9 cellular contexts compared by ENCODE assay signal in the genomic region with DNA sequence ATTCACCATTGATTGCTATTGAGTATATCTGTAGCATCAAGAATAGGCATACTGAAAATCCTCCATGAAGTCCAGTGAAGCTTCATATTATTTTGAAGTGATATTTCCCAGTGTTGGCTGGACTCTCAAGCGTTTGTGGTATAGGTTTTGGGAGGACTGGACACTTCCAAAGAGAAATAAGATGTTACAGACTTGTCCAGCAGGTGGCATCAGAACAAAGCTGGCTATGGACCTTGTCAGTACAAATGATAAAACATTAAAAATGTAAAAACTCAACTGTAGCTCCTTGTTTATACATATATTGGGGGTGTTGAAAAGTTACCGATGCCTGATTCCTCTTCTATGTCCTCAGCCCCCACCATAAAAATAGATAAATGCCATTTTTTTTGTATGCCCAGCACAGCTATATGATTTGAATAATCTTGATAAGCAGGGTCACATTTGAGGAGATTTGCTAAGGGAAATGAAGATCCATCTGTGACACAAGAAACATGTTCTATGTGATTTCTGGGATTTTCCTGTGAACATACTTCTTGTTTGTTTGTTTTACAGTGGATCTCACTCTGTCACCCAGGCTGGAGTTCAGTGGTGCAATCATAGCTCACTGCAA. TPM values are rescaled to one million over a fixed set of nuclear protein-coding genes. Genes with fewer than 3 reads are reported as not detected.
DNase-seq lines count a peak whose midpoint lies in the region; ATAC-seq and TF ChIP-seq lines count a peak whose summit lies in the region.
"Had no signal": no experiment of that assay in that cellular context is flagged by ENCODE, and none has a peak within 500 bp of the region (broad histone marks: within the 10 kb centered on the region; RNA-seq: fewer than 3 reads in every experiment).

No MANE protein-coding gene starts in this region.

- no peaks in the 10 kb centered on the region for H3K36me3 Mint-ChIP-seq in activated naive CD8-positive, alpha-beta T cell treated with anti-CD3 and anti-CD28 coated beads, Interleukin-2, amount 50 U/mL, for 24 hours (ENCODE audit: low read depth)
- H3K36me3 Mint-ChIP-seq in activated naive CD8-positive, alpha-beta T cell treated with anti-CD3 and anti-CD28 coated beads for 36 hours, result no peaks in the 10 kb centered on the region

- H3K4me1 Mint-ChIP-seq in activated naive CD8-positive, alpha-beta T cell treated with anti-CD3 and anti-CD28 coated beads, Interleukin-2, amount 50 U/mL, for 24 hours, result no peaks in the 10 kb centered on the region
- no peaks in the 10 kb centered on the region for H3K4me1 Mint-ChIP-seq in activated naive CD8-positive, alpha-beta T cell treated with anti-CD3 and anti-CD28 coated beads for 36 hours

- no peak for ATAC-seq in activated naive CD8-positive, alpha-beta T cell treated with anti-CD3 and anti-CD28 coated beads, Interleukin-2, amount 50 U/mL, for 24 hours
- ATAC-seq in psoas muscle, result peak in 1 of 4 donors; percentile 68

- 6 to 26% (median 21%) methylated on average over 2 of the region's 2 CpGs for WGBS in psoas muscle, 3 donors

- H3K27ac ChIP-seq in psoas muscle, result no peak overlapping the region

- H3K36me3 ChIP-seq in psoas muscle (ENCODE audit: insufficient read depth in 1 of 2, low read depth in 1 of 2), result no peaks in the 10 kb centered on the region

- H3K4me1 ChIP-seq in psoas muscle, result peaks cover 5% of the 10 kb centered on the region

- H3K27me3 Mint-ChIP-seq in activated naive CD8-positive, alpha-beta T cell treated with anti-CD3 and anti-CD28 coated beads, Interleukin-2, amount 50 U/mL, for 24 hours, result no peaks in the 10 kb centered on the region
- no peaks in the 10 kb centered on the region for H3K27me3 Mint-ChIP-seq in activated naive CD8-positive, alpha-beta T cell treated with anti-CD3 and anti-CD28 coated beads for 36 hours

- no peak overlapping the region for H3K4me3 Mint-ChIP-seq in activated naive CD8-positive, alpha-beta T cell treated with anti-CD3 and anti-CD28 coated beads, Interleukin-2, amount 50 U/mL, for 24 hours
- H3K4me3 Mint-ChIP-seq in activated naive CD8-positive, alpha-beta T cell treated with anti-CD3 and anti-CD28 coated beads for 36 hours, result no peak overlapping the region

- no peaks in the 10 kb centered on the region for H3K9me3 Mint-ChIP-seq in activated naive CD8-positive, alpha-beta T cell treated with anti-CD3 and anti-CD28 coated beads, Interleukin-2, amount 50 U/mL, for 24 hours
- no peaks in the 10 kb centered on the region for H3K9me3 Mint-ChIP-seq in activated naive CD8-positive, alpha-beta T cell treated with anti-CD3 and anti-CD28 coated beads for 36 hours

- in situ Hi-C loops in KBM-7 (cut with MboI; ENCODE audit: low pct_unique_long_range_greater_than_20kb, low sequenced_read_pairs), result loop anchor here (10.0 kb wide), 1 partner anchor 1455 kb away; no protein-coding TSS in a partner anchor

- H3K4me3 ChIP-seq in fibroblast of villous mesenchyme (ENCODE audit: low read depth, low read length), result no peak overlapping the region
- no peak overlapping the region for H3K4me3 ChIP-seq in psoas muscle

- peak; percentile 21 for DNase-seq in activated naive CD8-positive, alpha-beta T cell treated with anti-CD3 and anti-CD28 coated beads, Interleukin-2, amount 50 U/mL, for 24 hours
- no peak for DNase-seq in activated naive CD8-positive, alpha-beta T cell treated with anti-CD3 and anti-CD28 coated beads for 36 hours
- DNase-seq in KBM-7 (peak; percentile 73), SW480 (ENCODE audit: low spot score) (peak; percentile 65), fibroblast of villous mesenchyme (ENCODE audit: low read depth) (peak; percentile 61), psoas muscle (no peak), activated T-cell treated with anti-CD3 and anti-CD28 coated beads for 4 hours (no peak), GM19240 (ENCODE audit: insufficient read length, low spot score) (no peak)

- no peak overlapping the region for H3K27ac Mint-ChIP-seq in activated naive CD8-positive, alpha-beta T cell treated with anti-CD3 and anti-CD28 coated beads, Interleukin-2, amount 50 U/mL, for 24 hours
- no peak overlapping the region for H3K27ac Mint-ChIP-seq in activated naive CD8-positive, alpha-beta T cell treated with anti-CD3 and anti-CD28 coated beads for 36 hours

- intact Hi-C loops in psoas muscle (cut with DNase I), result loop anchor here in 1 of 2 donors (5.0 kb wide), 1 partner anchor 72 kb away; no protein-coding TSS in a partner anchor

- TF ChIP-seq CTCF in fibroblast of villous mesenchyme (IDR thresholded peaks at IDR 0.05; ENCODE audit: insufficient read depth, low read depth, low read length) (peak; percentile 70), psoas muscle (IDR thresholded peaks at IDR 0.05) (peak; percentile 56)

- no peaks in the 10 kb centered on the region for H3K27me3 ChIP-seq in psoas muscle (ENCODE audit: insufficient read depth in 3 of 3, low read length in 2 of 3)

- H3K9me3 ChIP-seq in psoas muscle, result no peaks in the 10 kb centered on the region

RNA-seq across cellular contexts. Expression of gene GOLGA6B, which starts 54.5 kb away (rescaled TPM):
- not detected for total RNA-seq in activated naive CD8-positive, alpha-beta T cell treated with anti-CD3 and anti-CD28 coated beads for 36 hours
- total RNA-seq in fibroblast of villous mesenchyme (not detected in 2 replicates), psoas muscle (not detected)
- under 1 TPM in 1 of 3 donors, not detected in 2; 0.04 TPM for polyA plus RNA-seq in psoas muscle
- total RNA-seq: temporal lobe had no signal

Comparison
In these comparisons a context has a peak if more than half of its experiments do, and no peak if none do; other contexts are left out.
1. DNase-seq: peak in activated naive CD8-positive, alpha-beta T cell treated with anti-CD3 and anti-CD28 coated beads, Interleukin-2, amount 50 U/mL, for 24 hours (single experiment), KBM-7 (single experiment), SW480 (single experiment) and fibroblast of villous mesenchyme (single experiment); none in activated naive CD8-positive, alpha-beta T cell treated with anti-CD3 and anti-CD28 coated beads for 36 hours (single experiment), psoas muscle (0 of 2), activated T-cell treated with anti-CD3 and anti-CD28 coated beads for 4 hours (single experiment) and GM19240 (single experiment).